Comparison of ENCODE assay signal across 8 cellular contexts in genomic region chr17:57009737-57010445, GRCh38. TPM values are rescaled to one million over a fixed set of nuclear protein-coding genes. Genes with fewer than 3 reads are reported as not detected.
A peak's percentile ranks its signal among the peaks of the same experiment; 100 is the strongest.
DNase-seq lines count a peak whose midpoint lies in the region; ATAC-seq and TF ChIP-seq lines count a peak whose summit lies in the region.

No MANE protein-coding gene starts in this region.

- intact Hi-C loops in vagina (cut with DNase I), result loop anchor here (10.0 kb wide), 1 partner anchor 105 kb away; no protein-coding TSS in a partner anchor

- H3K27ac Mint-ChIP-seq in activated T-helper 17 cell treated with anti-CD3 and anti-CD28 coated beads, Interleukin-2, amount 50 U/mL, for 72 hours, result no peak overlapping the region

- no peaks in the 10 kb centered on the region for H3K27me3 ChIP-seq in Peyer's patch
- H3K27me3 ChIP-seq in vagina, result no peaks in the 10 kb centered on the region

- H3K27me3 Mint-ChIP-seq in activated T-helper 17 cell treated with anti-CD3 and anti-CD28 coated beads, Interleukin-2, amount 50 U/mL, for 72 hours, result no peaks in the 10 kb centered on the region

- TF ChIP-seq CTCF in Peyer's patch (IDR thresholded peaks at IDR 0.05), result peak; percentile 58 to 89 (median 74)
- peak; percentile 23 to 46 (median 46) for TF ChIP-seq CTCF in vagina (IDR thresholded peaks at IDR 0.05)

- peaks cover 0 to 7% (median 2%) of the 10 kb centered on the region in 4 donors for H3K4me1 ChIP-seq in Peyer's patch
- H3K4me1 ChIP-seq in vagina, result no peaks in the 10 kb centered on the region

- H3K27ac ChIP-seq in Peyer's patch (no peak overlapping the region), vagina (no peak overlapping the region)

- TF ChIP-seq POLR2A in Peyer's patch (IDR thresholded peaks at IDR 0.05) (no peak), vagina (IDR thresholded peaks at IDR 0.05) (no peak)

- H3K4me3 ChIP-seq in Jurkat, Clone E6-1 (ENCODE audit: low read length), result peak overlapping the region; percentile 30
- H3K4me3 ChIP-seq in Peyer's patch (no peak overlapping the region), vagina (no peak overlapping the region)

- H3K9me3 Mint-ChIP-seq in activated T-helper 17 cell treated with anti-CD3 and anti-CD28 coated beads, Interleukin-2, amount 50 U/mL, for 72 hours, result no peaks in the 10 kb centered on the region

- peak; percentile 59 for ATAC-seq in GM18873 (IDR thresholded peaks at IDR 0.05; ENCODE audit: low FRiP score, unreplicated experiment)
- ATAC-seq in activated T-helper 17 cell treated with anti-CD3 and anti-CD28 coated beads, Interleukin-2, amount 50 U/mL, for 72 hours (replicated peaks), result peak; percentile 87

- peak; percentile 70 for DNase-seq in AG20443 (ENCODE audit: low spot score)
- peak; percentile 64 for DNase-seq in Jurkat, Clone E6-1 (ENCODE audit: low read depth, low spot score)
- peak; percentile 61 to 88 (median 69) for DNase-seq in Peyer's patch
- peak; percentile 59 for DNase-seq in germinal center (ENCODE audit: low spot score)
- DNase-seq in pons (ENCODE audit: low spot score), result peak; percentile 56
- DNase-seq in vagina (ENCODE audit: extremely low spot score in 2 of 2), result no peak

- H3K4me3 Mint-ChIP-seq in activated T-helper 17 cell treated with anti-CD3 and anti-CD28 coated beads, Interleukin-2, amount 50 U/mL, for 72 hours, result peak overlapping the region; percentile 19

- peaks cover 9% of the 10 kb centered on the region for H3K4me1 Mint-ChIP-seq in activated T-helper 17 cell treated with anti-CD3 and anti-CD28 coated beads, Interleukin-2, amount 50 U/mL, for 72 hours

- H3K36me3 Mint-ChIP-seq in activated T-helper 17 cell treated with anti-CD3 and anti-CD28 coated beads, Interleukin-2, amount 50 U/mL, for 72 hours (ENCODE audit: low read depth), result no peaks in the 10 kb centered on the region

- peaks cover 0 to 7% (median 0%) of the 10 kb centered on the region in 3 donors for H3K36me3 ChIP-seq in Peyer's patch
- H3K36me3 ChIP-seq in vagina, result peaks cover 0 to 10% of the 10 kb centered on the region in 2 donors

- H3K9me3 ChIP-seq in Peyer's patch, result no peaks in the 10 kb centered on the region
- H3K9me3 ChIP-seq in vagina, result no peaks in the 10 kb centered on the region

RNA-seq across cellular contexts. Expression of gene SCPEP1, which starts 32.0 kb away (rescaled TPM):
- 24.0 TPM for polyA plus RNA-seq in Jurkat, Clone E6-1 (2012; ENCODE audit: insufficient read depth, insufficient read length)
- total RNA-seq in Peyer's patch, result 100 to 1,000 TPM in 1 of 4 donors, 10 to 100 TPM in 3; 48.7 to 150 (median 64.7) TPM
- total RNA-seq in activated T-helper 17 cell treated with anti-CD3 and anti-CD28 coated beads, Interleukin-2, amount 50 U/mL, for 72 hours, result 10 to 100 TPM; 22.8 to 31.9 TPM
- 69.5 TPM for total RNA-seq in vagina

RNA-seq across cellular contexts. Expression of gene COIL, which starts 49.0 kb away (rescaled TPM):
- 24.6 TPM for polyA plus RNA-seq in Jurkat, Clone E6-1 (2012; ENCODE audit: insufficient read depth, insufficient read length)
- total RNA-seq in Peyer's patch (10 to 100 TPM in 3 of 4 donors, 1 to 10 TPM in 1; 8.6 to 20.6 (median 12.5) TPM), vagina (9.8 TPM)
- total RNA-seq in activated T-helper 17 cell treated with anti-CD3 and anti-CD28 coated beads, Interleukin-2, amount 50 U/mL, for 72 hours, result 10 to 100 TPM; 23.1 to 24.4 TPM

Comparison
In these comparisons a context has a peak if more than half of its experiments do, and no peak if none do; other contexts are left out.
1. DNase-seq: peak in AG20443 (single experiment), Jurkat, Clone E6-1 (single experiment), Peyer's patch (3 of 3), germinal center (single experiment) and pons (single experiment); none in vagina (0 of 2).